8 cellular contexts compared by ENCODE assay signal in the genomic region with DNA sequence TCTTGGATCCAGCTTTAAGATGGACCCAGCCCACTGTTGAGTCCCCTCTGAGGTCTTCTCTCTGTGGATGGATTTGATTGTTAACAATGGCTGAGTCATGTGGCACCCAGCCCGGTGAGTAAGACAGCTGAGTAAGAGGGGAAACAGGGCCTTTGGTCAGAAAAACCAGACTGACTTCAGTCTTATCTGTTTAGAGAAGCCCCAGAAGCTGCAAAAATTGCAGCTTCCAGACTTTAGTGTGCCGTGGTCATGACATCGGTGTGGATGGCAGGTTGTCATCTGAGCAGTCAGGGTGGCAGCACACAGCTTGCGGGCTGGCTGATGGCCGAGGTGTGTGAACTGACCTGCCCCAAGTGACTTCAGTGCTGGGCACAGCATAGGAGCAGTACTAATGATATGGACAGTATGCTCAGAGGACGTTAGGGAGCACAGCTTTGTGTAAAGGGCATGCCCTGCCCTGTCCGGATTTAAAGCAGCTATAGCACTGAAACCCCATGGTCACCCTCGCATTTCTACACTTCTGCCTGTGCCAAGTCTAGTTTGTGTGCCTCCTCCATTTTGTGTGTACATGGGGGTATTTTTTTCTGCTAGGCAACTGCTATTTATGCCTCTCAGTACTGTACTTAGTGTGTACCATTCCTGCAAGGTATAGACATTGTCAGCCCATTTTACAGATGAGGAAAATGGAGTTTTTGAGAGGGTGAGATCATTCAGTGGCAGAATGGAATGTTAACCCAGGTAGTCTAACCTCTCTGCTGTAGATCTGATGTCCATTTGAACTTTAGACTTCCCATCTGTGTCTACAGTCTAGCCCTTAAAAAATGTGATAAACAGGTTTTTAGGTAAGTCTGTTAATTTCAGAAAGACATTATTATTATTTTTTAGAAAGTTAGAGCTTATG. TPM values are rescaled to one million over a fixed set of nuclear protein-coding genes. Genes with fewer than 3 reads are reported as not detected.
DNase-seq lines count a peak whose midpoint lies in the region; ATAC-seq, FAIRE-seq and TF ChIP-seq lines count a peak whose summit lies in the region.

No MANE protein-coding gene starts in this region.

- peaks cover 81% of the 10 kb centered on the region for H3K79me2 ChIP-seq in osteoblast (ENCODE audit: insufficient read depth, low read length)

- DNase-seq in AG08396 (ENCODE audit: low spot score) (peak; percentile 73), fibroblast of the aortic adventitia (ENCODE audit: low read depth) (peak; percentile 98), osteoblast (ENCODE audit: insufficient read length, low spot score, missing footprints) (peak; percentile 75), urothelium cell line (ENCODE audit: low spot score) (peak; percentile 79), SK-N-DZ (ENCODE audit: low spot score) (no peak), NCI-H69 (lab: John Stamatoyannopoulos, UW) (no peak)
- peak; percentile 32 for DNase-seq in activated CD4-positive, alpha-beta memory T cell treated with anti-CD3 and anti-CD28 coated beads, Interleukin-2, amount 10 ng/mL, durations not matched to agents 7 days and 5 days

- H3K27ac Mint-ChIP-seq in activated CD4-positive, alpha-beta memory T cell treated with anti-CD3 and anti-CD28 coated beads, Interleukin-2, amount 10 ng/mL, durations not matched to agents 7 days and 5 days, result no peak overlapping the region

- H3K9me3 Mint-ChIP-seq in activated CD4-positive, alpha-beta memory T cell treated with anti-CD3 and anti-CD28 coated beads, Interleukin-2, amount 10 ng/mL, durations not matched to agents 7 days and 5 days, result no peaks in the 10 kb centered on the region

- no peaks in the 10 kb centered on the region for H3K27me3 ChIP-seq in osteoblast (ENCODE audit: insufficient read depth, low read length)

- no peaks in the 10 kb centered on the region for H3K36me3 ChIP-seq in osteoblast (ENCODE audit: insufficient read depth, low read length)

- H4K20me1 ChIP-seq in osteoblast (ENCODE audit: insufficient read depth, low read length), result peaks cover 6% of the 10 kb centered on the region

- peak; percentile 37 for FAIRE-seq in urothelium cell line (lab: Jason Lieb, UNC)

- no peaks in the 10 kb centered on the region for H3K36me3 Mint-ChIP-seq in activated CD4-positive, alpha-beta memory T cell treated with anti-CD3 and anti-CD28 coated beads, Interleukin-2, amount 10 ng/mL, durations not matched to agents 7 days and 5 days (ENCODE audit: low read depth)

- H3K4me3 ChIP-seq in fibroblast of the aortic adventitia (ENCODE audit: low read depth, low read length), result peak overlapping the region; percentile 40
- peak overlapping the region; percentile 21 for H3K4me3 ChIP-seq in osteoblast (ENCODE audit: insufficient read depth, low read length)

- H3K4me2 ChIP-seq in osteoblast (ENCODE audit: insufficient read depth, low read length), result peak overlapping the region; percentile 63

- CTCF ChIA-PET in activated CD4-positive, alpha-beta memory T cell treated with anti-CD3 and anti-CD28 coated beads, Interleukin-2, amount 10 ng/mL, durations not matched to agents 7 days and 5 days (lab: Charles Lee), result interaction anchor here (0.8 to 1.3 kb wide), 2 partner anchors 18 to 20 kb away, joined by 3 read pairs; no protein-coding TSS in a partner anchor

- POLR2A ChIA-PET in activated CD4-positive, alpha-beta memory T cell treated with anti-CD3 and anti-CD28 coated beads, Interleukin-2, amount 10 ng/mL, durations not matched to agents 7 days and 5 days (lab: Charles Lee), result interaction anchor here (1.0 kb wide), 1 partner anchor 10 kb away, joined by 3 read pairs; no protein-coding TSS in a partner anchor

- no peak overlapping the region for H2AFZ ChIP-seq in osteoblast (ENCODE audit: low read length)

- no peaks in the 10 kb centered on the region for H3K27me3 Mint-ChIP-seq in activated CD4-positive, alpha-beta memory T cell treated with anti-CD3 and anti-CD28 coated beads, Interleukin-2, amount 10 ng/mL, durations not matched to agents 7 days and 5 days

- H3K9me3 ChIP-seq in osteoblast (ENCODE audit: low read depth, low read length), result no peaks in the 10 kb centered on the region

- peak overlapping the region; percentile 93 for H3K27ac ChIP-seq in osteoblast (ENCODE audit: low read depth, low read length)

- peaks cover 16% of the 10 kb centered on the region for H3K4me1 Mint-ChIP-seq in activated CD4-positive, alpha-beta memory T cell treated with anti-CD3 and anti-CD28 coated beads, Interleukin-2, amount 10 ng/mL, durations not matched to agents 7 days and 5 days

- peaks cover 64% of the 10 kb centered on the region for H3K4me1 ChIP-seq in osteoblast (ENCODE audit: insufficient read depth, low read length)

- ATAC-seq in HG02870 (IDR thresholded peaks at IDR 0.05; ENCODE audit: unreplicated experiment), result peak; percentile 53

- no peak overlapping the region for H3K4me3 Mint-ChIP-seq in activated CD4-positive, alpha-beta memory T cell treated with anti-CD3 and anti-CD28 coated beads, Interleukin-2, amount 10 ng/mL, durations not matched to agents 7 days and 5 days

- TF ChIP-seq CTCF in fibroblast of the aortic adventitia (IDR thresholded peaks at IDR 0.05; ENCODE audit: insufficient read depth, low read length), result no peak
- no peak for TF ChIP-seq CTCF in osteoblast (IDR thresholded peaks at IDR 0.05; ENCODE audit: extremely low read depth, low read depth, low read length)

RNA-seq across cellular contexts. Expression of gene FLNB, which starts 44.4 kb away (rescaled TPM):
- total RNA-seq in activated CD4-positive, alpha-beta memory T cell treated with anti-CD3 and anti-CD28 coated beads, Interleukin-2, amount 10 ng/mL, durations not matched to agents 7 days and 5 days, result 10 to 100 TPM; 33.3 to 37.9 TPM
- total RNA-seq in fibroblast of the aortic adventitia (ENCODE audit: low replicate concordance), result 44.0 and 69.0 TPM in 2 replicates
- total RNA-seq in osteoblast, result 259 and 274 TPM in 2 replicates
- polyA plus RNA-seq in SK-N-DZ (2014; cell fraction: cytosol; rRNA removed), result 23.1 and 24.2 TPM in 2 replicates
- polyA plus RNA-seq in SK-N-DZ (2014; cell fraction: nucleus; rRNA removed), result 22.6 and 25.4 TPM in 2 replicates

Comparison
In these comparisons a context has a peak if more than half of its experiments do, and no peak if none do; other contexts are left out.
1. DNase-seq: peak in AG08396 (single experiment), activated CD4-positive, alpha-beta memory T cell treated with anti-CD3 and anti-CD28 coated beads, Interleukin-2, amount 10 ng/mL, durations not matched to agents 7 days and 5 days (single experiment), fibroblast of the aortic adventitia (single experiment), osteoblast (single experiment) and urothelium cell line (single experiment); none in SK-N-DZ (single experiment) and NCI-H69 (single experiment).